ENCODE assay signal across 15 cellular contexts in the genomic region with DNA sequence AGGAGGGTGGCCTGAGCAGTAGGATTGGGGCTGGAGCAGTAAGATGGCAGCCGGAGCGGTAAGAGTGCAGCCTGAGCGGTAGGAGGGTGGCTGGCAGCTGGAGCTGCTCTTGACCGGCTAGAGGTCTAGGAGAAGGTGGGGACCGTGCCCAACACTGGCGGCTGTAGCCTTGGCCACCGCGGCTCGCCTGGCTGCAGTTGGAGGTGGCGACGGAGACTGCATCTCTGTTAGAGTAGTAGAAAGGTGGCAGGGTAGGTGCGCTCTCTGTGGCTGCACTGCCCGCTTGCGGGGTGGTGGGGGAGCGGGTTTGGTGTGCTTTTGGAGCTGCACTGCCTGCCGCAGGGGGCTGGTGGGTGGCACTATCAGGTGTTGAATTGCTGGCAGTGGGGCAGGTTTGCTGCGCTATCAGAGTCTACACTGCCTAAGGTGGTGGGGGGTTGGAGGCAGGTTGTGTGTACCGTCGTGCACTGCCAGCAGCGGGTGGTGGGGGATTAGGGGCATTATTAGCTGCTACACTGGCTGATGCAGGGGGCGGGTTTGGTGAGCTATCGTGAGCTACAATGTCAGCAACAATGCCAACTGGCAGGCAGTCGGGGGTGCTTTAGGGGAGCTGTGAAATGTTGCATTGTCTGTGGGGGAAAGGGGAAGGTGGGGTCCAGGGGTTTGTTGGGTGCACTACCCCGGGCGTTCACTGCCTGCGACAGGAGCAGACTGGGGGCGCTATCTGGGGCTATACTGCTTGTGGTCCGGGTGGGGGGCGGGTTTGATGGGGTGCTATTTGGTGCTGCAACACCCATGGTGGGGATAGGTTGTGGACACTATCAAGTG.
DNase-seq lines count a peak whose midpoint lies in the region; ATAC-seq and TF ChIP-seq lines count a peak whose summit lies in the region.
"Had no signal": no experiment of that assay in that cellular context is flagged by ENCODE, and none has a peak within 500 bp of the region (broad histone marks: within the 10 kb centered on the region; RNA-seq: fewer than 3 reads in every experiment).

No MANE protein-coding gene starts in this region.

- POLR2A ChIA-PET in naive thymus-derived CD4-positive, alpha-beta T cell (lab: Charles Lee), result no interaction called here

- TF ChIP-seq CTCF in glutamatergic neuron (IDR thresholded peaks at IDR 0.05; ENCODE audit: partially characterized antibody, unreplicated experiment), result no peak

- peaks cover 50% of the 10 kb centered on the region for H3K9me3 Mint-ChIP-seq in glutamatergic neuron (ENCODE audit: unreplicated experiment)
- peaks cover 9 to 70% (median 54%) of the 10 kb centered on the region in 11 donors for H3K9me3 Mint-ChIP-seq in naive thymus-derived CD4-positive, alpha-beta T cell
- H3K9me3 Mint-ChIP-seq in activated T-cell treated with anti-CD3 and anti-CD28 coated beads, Interleukin-2, amount 50 U/mL, for 72 hours, result peaks cover 32% of the 10 kb centered on the region in 2 donors

- no peaks in the 10 kb centered on the region for H3K27me3 ChIP-seq in HUES6 (ENCODE audit: control insufficient read depth, insufficient read depth, low read length)
- no peaks in the 10 kb centered on the region for H3K27me3 ChIP-seq in naive thymus-derived CD4-positive, alpha-beta T cell (ENCODE audit: control insufficient read depth in 2 of 2, insufficient read depth in 2 of 2, low read length in 2 of 2)
- H3K27me3 ChIP-seq: body of pancreas, MG63, pancreas had no signal

- H3K4me3 Mint-ChIP-seq in glutamatergic neuron (ENCODE audit: unreplicated experiment), result no peak overlapping the region
- no peak overlapping the region for H3K4me3 Mint-ChIP-seq in naive thymus-derived CD4-positive, alpha-beta T cell
- no peak overlapping the region for H3K4me3 Mint-ChIP-seq in activated T-cell treated with anti-CD3 and anti-CD28 coated beads, Interleukin-2, amount 50 U/mL, for 72 hours
- H3K4me3 Mint-ChIP-seq: activated CD4-positive, alpha-beta T cell treated with anti-CD3 and anti-CD28 coated beads for 36 hours had no signal

- H3K4me1 ChIP-seq in HUES6 (ENCODE audit: control insufficient read depth, insufficient read depth, low read length), result no peaks in the 10 kb centered on the region
- H3K4me1 ChIP-seq in naive thymus-derived CD4-positive, alpha-beta T cell (ENCODE audit: control insufficient read depth in 2 of 2, insufficient read depth in 2 of 2, low read length in 2 of 2), result no peaks in the 10 kb centered on the region
- H3K4me1 ChIP-seq: body of pancreas, pancreas had no signal

- intact Hi-C loops in naive thymus-derived CD4-positive, alpha-beta T cell (cut with micrococcal nuclease), result no loop called here

- CTCF ChIA-PET in naive thymus-derived CD4-positive, alpha-beta T cell (lab: Charles Lee), result no interaction called here

- H3K4me3 ChIP-seq in HUES6 (ENCODE audit: low read depth, low read length), result peak overlapping the region; percentile 6; the same call in 1 of the 2 replicates
- H3K4me3 ChIP-seq in naive thymus-derived CD4-positive, alpha-beta T cell (ENCODE audit: low read length), result no peak overlapping the region
- H3K4me3 ChIP-seq: body of pancreas, GM23248, MG63, pancreas had no signal

- peak; percentile 54 for DNase-seq in AG08396 (ENCODE audit: low spot score)
- no peak for DNase-seq in glutamatergic neuron
- no peak for DNase-seq in naive thymus-derived CD4-positive, alpha-beta T cell
- DNase-seq in NCI-H1092 treated with DMSO at 0.1 percent for 48 hours (lab: John Stamatoyannopoulos, UW), result no peak
- DNase-seq in effector CD8-positive, alpha-beta T cell (lab: John Stamatoyannopoulos, UW), result no peak
- DNase-seq in SIG-M5 (lab: John Stamatoyannopoulos, UW), result no peak
- no peak for DNase-seq in activated T-cell treated with anti-CD3 and anti-CD28 coated beads, Interleukin-2, amount 50 U/mL, for 72 hours
- DNase-seq: activated CD4-positive, alpha-beta T cell treated with anti-CD3 and anti-CD28 coated beads for 36 hours; body of pancreas; DND-41; GM23248; MG63; NCI-H345 had no signal

- H3K9me3 ChIP-seq in HUES6 (ENCODE audit: control insufficient read depth, insufficient read depth, low read depth, low read length), result peaks cover 64% of the 10 kb centered on the region
- H3K9me3 ChIP-seq in naive thymus-derived CD4-positive, alpha-beta T cell (ENCODE audit: control insufficient read depth in 2 of 3, low read length in 3 of 3), result peaks cover 0 to 38% (median 0%) of the 10 kb centered on the region in 3 experiments
- H3K9me3 ChIP-seq: MG63, pancreas had no signal

- peaks cover 29% of the 10 kb centered on the region for H3K27me3 Mint-ChIP-seq in glutamatergic neuron (ENCODE audit: unreplicated experiment)
- H3K27me3 Mint-ChIP-seq in naive thymus-derived CD4-positive, alpha-beta T cell, result no peaks in the 10 kb centered on the region
- no peaks in the 10 kb centered on the region for H3K27me3 Mint-ChIP-seq in activated T-cell treated with anti-CD3 and anti-CD28 coated beads, Interleukin-2, amount 50 U/mL, for 72 hours (ENCODE audit: low read depth)
- H3K27me3 Mint-ChIP-seq: activated CD4-positive, alpha-beta T cell treated with anti-CD3 and anti-CD28 coated beads for 36 hours had no signal

- no peak overlapping the region for H3K27ac ChIP-seq in HUES6 (ENCODE audit: low read depth, low read length)
- no peak overlapping the region for H3K27ac ChIP-seq in naive thymus-derived CD4-positive, alpha-beta T cell (ENCODE audit: low read depth, low read length)
- H3K27ac ChIP-seq: body of pancreas, GM23248, pancreas had no signal

- peak overlapping the region; percentile 15 for H3K27ac Mint-ChIP-seq in glutamatergic neuron (ENCODE audit: unreplicated experiment)
- H3K27ac Mint-ChIP-seq in naive thymus-derived CD4-positive, alpha-beta T cell, result peak overlapping the region in 1 of 9 donors; percentile 17
- H3K27ac Mint-ChIP-seq in activated T-cell treated with anti-CD3 and anti-CD28 coated beads, Interleukin-2, amount 50 U/mL, for 72 hours, result no peak overlapping the region
- H3K27ac Mint-ChIP-seq: activated CD4-positive, alpha-beta T cell treated with anti-CD3 and anti-CD28 coated beads for 36 hours had no signal

- H3K4me1 Mint-ChIP-seq in glutamatergic neuron (ENCODE audit: low read depth, unreplicated experiment), result no peaks in the 10 kb centered on the region
- H3K4me1 Mint-ChIP-seq in naive thymus-derived CD4-positive, alpha-beta T cell, result peaks cover 0 to 1% (median 0%) of the 10 kb centered on the region in 7 donors
- no peaks in the 10 kb centered on the region for H3K4me1 Mint-ChIP-seq in activated T-cell treated with anti-CD3 and anti-CD28 coated beads, Interleukin-2, amount 50 U/mL, for 72 hours (ENCODE audit: low read depth)
- H3K4me1 Mint-ChIP-seq: activated CD4-positive, alpha-beta T cell treated with anti-CD3 and anti-CD28 coated beads for 36 hours had no signal

- peaks cover 25% of the 10 kb centered on the region for H3K36me3 Mint-ChIP-seq in glutamatergic neuron (ENCODE audit: unreplicated experiment)
- H3K36me3 Mint-ChIP-seq in naive thymus-derived CD4-positive, alpha-beta T cell, result peaks cover 0 to 29% (median 0%) of the 10 kb centered on the region in 5 donors
- peaks cover 20 to 32% of the 10 kb centered on the region in 2 donors for H3K36me3 Mint-ChIP-seq in activated T-cell treated with anti-CD3 and anti-CD28 coated beads, Interleukin-2, amount 50 U/mL, for 72 hours (ENCODE audit: insufficient read depth in 2 of 2)

- H3K9ac ChIP-seq in HUES6 (ENCODE audit: low read length), result no peak overlapping the region
- H3K9ac ChIP-seq: GM23248 had no signal

- no peaks in the 10 kb centered on the region; the same call in 1 of the 2 replicates for H3K36me3 ChIP-seq in HUES6 (ENCODE audit: control insufficient read depth, insufficient read depth, low read length)
- no peaks in the 10 kb centered on the region for H3K36me3 ChIP-seq in naive thymus-derived CD4-positive, alpha-beta T cell (ENCODE audit: control insufficient read depth in 2 of 3, insufficient read depth in 3 of 3, low read length in 3 of 3)
- H3K36me3 ChIP-seq: MG63, pancreas had no signal

- peak; percentile 57 for ATAC-seq in naive thymus-derived CD4-positive, alpha-beta T cell
- no peak for ATAC-seq in activated T-cell treated with anti-CD3 and anti-CD28 coated beads, Interleukin-2, amount 50 U/mL, for 72 hours (replicated peaks in 1 of 2)
- ATAC-seq: activated CD4-positive, alpha-beta T cell treated with anti-CD3 and anti-CD28 coated beads for 36 hours; pancreas had no signal
